ENCODE assay signal across 9 cellular contexts in the genomic region with DNA sequence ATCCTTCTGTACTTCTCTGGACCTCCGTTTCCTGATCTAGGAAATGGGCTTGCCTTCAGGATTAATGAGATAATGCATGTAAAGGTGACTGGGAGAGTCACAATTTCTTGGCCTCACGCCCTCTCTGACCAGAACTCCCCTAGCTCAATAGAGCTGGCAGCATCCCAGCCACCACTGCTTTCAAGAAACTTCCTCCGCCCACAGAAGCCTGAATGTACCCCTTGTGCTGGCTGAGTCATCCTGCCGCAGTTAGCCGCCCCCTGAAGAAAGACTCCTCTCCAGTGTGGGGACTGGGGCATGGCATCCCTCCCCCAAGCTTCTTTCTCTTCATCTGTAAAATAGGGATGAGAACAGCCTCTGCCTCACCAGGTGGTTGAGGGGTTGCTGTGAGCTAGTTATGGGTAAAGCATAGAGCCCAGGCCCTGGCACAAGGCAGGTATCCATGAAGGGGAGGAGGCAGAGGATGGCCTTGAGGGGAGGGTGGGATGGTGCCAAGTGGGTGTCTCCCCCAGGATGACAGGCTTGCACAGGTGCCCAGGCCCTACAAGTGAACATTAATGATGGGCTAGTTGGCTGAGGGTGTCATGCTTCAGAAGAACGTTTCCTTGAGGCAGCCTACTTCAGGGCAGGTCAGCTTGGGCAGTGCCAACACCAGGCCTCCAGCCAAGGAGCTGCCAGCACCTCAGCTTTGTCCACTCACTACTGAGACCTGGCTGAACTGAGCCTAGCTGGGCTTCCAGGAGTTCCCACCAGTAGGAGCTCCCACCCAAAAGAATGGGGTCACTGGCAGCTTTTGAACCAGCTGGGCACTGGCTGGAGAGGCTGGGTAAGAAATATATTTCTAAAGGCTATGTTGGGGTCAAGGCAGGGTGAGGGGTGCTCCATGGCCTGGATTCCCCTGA. TPM values are rescaled to one million over a fixed set of nuclear protein-coding genes. Genes with fewer than 3 reads are reported as not detected.
DNase-seq lines count a peak whose midpoint lies in the region; ATAC-seq and TF ChIP-seq lines count a peak whose summit lies in the region.
"Had no signal": no experiment of that assay in that cellular context is flagged by ENCODE, and none has a peak within 500 bp of the region (broad histone marks: within the 10 kb centered on the region; RNA-seq: fewer than 3 reads in every experiment).

No MANE protein-coding gene starts in this region.

- H3K27me3 ChIP-seq in ACC112 (ENCODE audit: insufficient read depth, low read length) (no peaks in the 10 kb centered on the region), RWPE2 (ENCODE audit: insufficient read depth, poor library complexity, severe bottlenecking) (no peaks in the 10 kb centered on the region), colonic mucosa (no peaks in the 10 kb centered on the region), tibial artery (no peaks in the 10 kb centered on the region)
- H3K27me3 ChIP-seq in CD4-positive, alpha-beta memory T cell (ENCODE audit: insufficient read depth, low read length), result peaks cover 4% of the 10 kb centered on the region

- H3K4me1 ChIP-seq in ACC112 (ENCODE audit: control insufficient read depth, insufficient read depth, low read length, unreplicated experiment) (peaks cover 67% of the 10 kb centered on the region), RWPE2 (ENCODE audit: insufficient read depth, poor library complexity, severe bottlenecking) (peaks cover 51% of the 10 kb centered on the region), colonic mucosa (peaks cover 16% of the 10 kb centered on the region), tibial artery (peaks cover 0 to 91% (median 72%) of the 10 kb centered on the region in 4 donors)
- H3K4me1 ChIP-seq in CD4-positive, alpha-beta memory T cell (ENCODE audit: insufficient read depth, low read length), result no peaks in the 10 kb centered on the region

- peak overlapping the region; percentile 8 for H3K4me3 Mint-ChIP-seq in nephron progenitor cell
- no peak overlapping the region for H3K4me3 Mint-ChIP-seq in CD4-positive, alpha-beta memory T cell
- H3K4me3 Mint-ChIP-seq: dendritic cell treated with granulocyte-macrophage colony-stimulating factor and Interleukin-4, amounts not matched to agents 40 ng/mL and 50 ng/mL, for 4 days had no signal

- peaks cover 63% of the 10 kb centered on the region for H3K79me2 ChIP-seq in ACC112 (ENCODE audit: control insufficient read depth, insufficient read depth, low read length, unreplicated experiment)

- H3K4me3 ChIP-seq in ACC112 (ENCODE audit: low read depth, low read length) (peak overlapping the region; percentile 83), RWPE2 (ENCODE audit: severe bottlenecking) (no peak overlapping the region), colonic mucosa (no peak overlapping the region), tibial artery (no peak overlapping the region)
- no peak overlapping the region for H3K4me3 ChIP-seq in CD4-positive, alpha-beta memory T cell (ENCODE audit: low read length in 2 of 2)

- TF ChIP-seq CTCF in RWPE2 (IDR thresholded peaks at IDR 0.05; ENCODE audit: poor library complexity, severe bottlenecking) (no peak), colonic mucosa (IDR thresholded peaks at IDR 0.05) (no peak), nephron progenitor cell (IDR thresholded peaks at IDR 0.05) (no peak), tibial artery (IDR thresholded peaks at IDR 0.05) (no peak)

- H2AFZ ChIP-seq in ACC112 (ENCODE audit: low read length, unreplicated experiment), result no peak overlapping the region

- no peaks in the 10 kb centered on the region for H3K9me3 Mint-ChIP-seq in nephron progenitor cell
- H3K9me3 Mint-ChIP-seq in CD4-positive, alpha-beta memory T cell, result no peaks in the 10 kb centered on the region
- H3K9me3 Mint-ChIP-seq: dendritic cell treated with granulocyte-macrophage colony-stimulating factor and Interleukin-4, amounts not matched to agents 40 ng/mL and 50 ng/mL, for 4 days had no signal

- intact Hi-C loops in colonic mucosa (cut with DNase I) (no loop called here), tibial artery (cut with DNase I; ENCODE audit: low total_unique reads) (no loop called here)
- intact Hi-C loops in CD4-positive, alpha-beta memory T cell (cut with micrococcal nuclease), result no loop called here

- no peaks in the 10 kb centered on the region for H3K9me3 ChIP-seq in RWPE2 (ENCODE audit: severe bottlenecking)
- H3K9me3 ChIP-seq in colonic mucosa, result no peaks in the 10 kb centered on the region
- H3K9me3 ChIP-seq in tibial artery, result no peaks in the 10 kb centered on the region
- H3K9me3 ChIP-seq in CD4-positive, alpha-beta memory T cell (ENCODE audit: control insufficient read depth in 1 of 2, low read length in 2 of 2), result no peaks in the 10 kb centered on the region

- CTCF ChIA-PET in CD4-positive, alpha-beta memory T cell (lab: Charles Lee; ENCODE audit: partially characterized antibody), result interaction anchor here (0.6 to 1.5 kb wide), 2 partner anchors 23 to 91 kb away, joined by 3 to 8 read pairs; no protein-coding TSS in a partner anchor

- H3K36me3 ChIP-seq in ACC112 (ENCODE audit: insufficient read depth, low read length) (no peaks in the 10 kb centered on the region), RWPE2 (ENCODE audit: low read depth) (peaks cover 9% of the 10 kb centered on the region), colonic mucosa (no peaks in the 10 kb centered on the region), tibial artery (peaks cover 0 to 11% (median 0%) of the 10 kb centered on the region in 3 donors)
- H3K36me3 ChIP-seq in CD4-positive, alpha-beta memory T cell (ENCODE audit: insufficient read depth, low read length), result no peaks in the 10 kb centered on the region

- DNase-seq in RWPE2 (ENCODE audit: low spot score) (peak; percentile 88), colonic mucosa (peak; percentile 37), nephron progenitor cell (no peak), tibial artery (peak; percentile 74 to 80), NCI-H2081 (lab: John Stamatoyannopoulos, UW) (no peak)
- no peak for DNase-seq in CD4-positive, alpha-beta memory T cell

- H3K4me1 Mint-ChIP-seq in nephron progenitor cell, result peaks cover 70% of the 10 kb centered on the region
- peaks cover 0 to 4% (median under 1%) of the 10 kb centered on the region in 4 donors for H3K4me1 Mint-ChIP-seq in CD4-positive, alpha-beta memory T cell

- H3K27ac ChIP-seq in ACC112 (ENCODE audit: low read depth, low read length) (peak overlapping the region; percentile 87), RWPE2 (ENCODE audit: poor library complexity, severe bottlenecking) (peak overlapping the region; percentile 95), colonic mucosa (peak overlapping the region; percentile 83), tibial artery (peak overlapping the region; percentile 95 to 96)
- H3K27ac ChIP-seq in CD4-positive, alpha-beta memory T cell (ENCODE audit: low read depth, low read length), result no peak overlapping the region

- ATAC-seq in GM21576 (IDR thresholded peaks at IDR 0.05; ENCODE audit: unreplicated experiment) (peak; percentile 56), RWPE2 (ENCODE audit: low read depth) (0 out of 3 replicates have a peak, but pooled peaks have one; percentile 2)

- peaks cover 3% of the 10 kb centered on the region for H3K27me3 Mint-ChIP-seq in nephron progenitor cell (ENCODE audit: low read depth, poor library complexity)
- peaks cover 8 to 10% of the 10 kb centered on the region in 2 donors for H3K27me3 Mint-ChIP-seq in CD4-positive, alpha-beta memory T cell

- POLR2A ChIA-PET in CD4-positive, alpha-beta memory T cell (lab: Charles Lee; ENCODE audit: partially characterized antibody), result no interaction called here

- H3K9ac ChIP-seq in colonic mucosa (ENCODE audit: low read depth in 2 of 2, low read length in 2 of 2), result no peak overlapping the region

- H3K36me3 Mint-ChIP-seq in nephron progenitor cell (ENCODE audit: low read depth), result peaks cover 8% of the 10 kb centered on the region
- no peaks in the 10 kb centered on the region for H3K36me3 Mint-ChIP-seq in CD4-positive, alpha-beta memory T cell

- H3K27ac Mint-ChIP-seq in nephron progenitor cell, result no peak overlapping the region
- no peak overlapping the region for H3K27ac Mint-ChIP-seq in CD4-positive, alpha-beta memory T cell

RNA-seq across cellular contexts. Expression of gene PDLIM4, which starts 3.5 kb away (rescaled TPM):
- 10 to 100 TPM in 1 of 2 donors, 1 to 10 TPM in 1; 2.3 to 14.3 TPM for total RNA-seq in colonic mucosa
- not detected for total RNA-seq in CD4-positive, alpha-beta memory T cell
- polyA plus RNA-seq in CD4-positive, alpha-beta memory T cell, result not detected

RNA-seq across cellular contexts. Expression of gene SLC22A4, which starts 33.2 kb away (rescaled TPM):
- 1 to 10 TPM; 1.3 to 8.3 TPM for total RNA-seq in colonic mucosa
- total RNA-seq in CD4-positive, alpha-beta memory T cell, result under 1 TPM in 1 of 2 experiments, not detected in 1; 0.22 TPM
- polyA plus RNA-seq in CD4-positive, alpha-beta memory T cell, result not detected

RNA-seq across cellular contexts. Expression of gene P4HA2, which starts 33.3 kb away (rescaled TPM):
- 10 to 100 TPM; 53.7 to 79.6 TPM for total RNA-seq in colonic mucosa
- total RNA-seq in CD4-positive, alpha-beta memory T cell, result under 1 TPM; 0.28 to 0.96 TPM
- polyA plus RNA-seq in CD4-positive, alpha-beta memory T cell, result under 1 TPM in 1 of 2 donors, not detected in 1; 0.14 TPM

Comparison
In these comparisons a context has a peak if more than half of its experiments do, and no peak if none do; other contexts are left out.
1. DNase-seq: peak in RWPE2 (single experiment), colonic mucosa (single experiment) and tibial artery (2 of 2); none in nephron progenitor cell (single experiment), NCI-H2081 (0 of 2) and CD4-positive, alpha-beta memory T cell (0 of 5).
2. RNA of gene P4HA2, which starts 33.3 kb away (total RNA-seq): 53.7 to 79.6 TPM in colonic mucosa; 0.28 to 0.96 TPM in CD4-positive, alpha-beta memory T cell; every median in the first group is over 10 times any median in the second.